In genomic region chr2:24084386-24085375, GRCh38 we compare ENCODE assay signal across 8 cellular contexts. TPM values are rescaled to one million over a fixed set of nuclear protein-coding genes. Genes with fewer than 3 reads are reported as not detected.
DNase-seq lines count a peak whose midpoint lies in the region; ATAC-seq, FAIRE-seq and TF ChIP-seq lines count a peak whose summit lies in the region.

TP53I3 (minus strand) TSS chr2:24084834; CDS start chr2:24084326, 508 bp downstream.

- peak; percentile 91 for DNase-seq in GM12891 (ENCODE audit: insufficient read length, low spot score)
- DNase-seq in NCI-H1105 (lab: John Stamatoyannopoulos, UW): peak; percentile 83
- peak; percentile 63 to 79 (median 74) for DNase-seq in T-helper 1 cell
- peak; percentile 88 for DNase-seq in right atrium auricular region (ENCODE audit: low spot score)
- peak; percentile 74 for DNase-seq in pulmonary artery endothelial cell (ENCODE audit: low read depth, low spot score)
- DNase-seq in urothelium cell line (ENCODE audit: low spot score): peak; percentile 95

- peak within 1 kb of the TSS; percentile 57 for H3K27ac ChIP-seq in angular gyrus (ENCODE audit: low read depth, low read length)
- H3K27ac ChIP-seq in right atrium auricular region: peak within 1 kb of the TSS; percentile 83 to 90

- peak within 1 kb of the TSS; percentile 50 to 63 for H3K4me3 ChIP-seq in right atrium auricular region

- H3K9me3 ChIP-seq in right atrium auricular region: no peaks in the 10 kb centered on the region

- TF ChIP-seq POLR2A in GM12891 (IDR thresholded peaks at IDR 0.05; ENCODE audit: low read depth, low read length): no peak

- FAIRE-seq in GM12891 (lab: Jason Lieb, UNC): no peak
- no peak for FAIRE-seq in urothelium cell line (lab: Jason Lieb, UNC)

- peak; percentile 83 for ATAC-seq in HG02678 (IDR thresholded peaks at IDR 0.05; ENCODE audit: unreplicated experiment)

- H3K27me3 ChIP-seq in right atrium auricular region: no peaks in the 10 kb centered on the region

- peaks cover 6% of the 10 kb centered on the region for H3K36me3 ChIP-seq in right atrium auricular region

- TF ChIP-seq CTCF in right atrium auricular region (IDR thresholded peaks at IDR 0.05): peak; percentile 97 to 98

- H3K4me1 ChIP-seq in right atrium auricular region: peaks cover 0 to 18% of the 10 kb centered on the region in 2 donors

TF ChIP-seq in GM12891, 5 proteins besides CTCF, POLR2A, EP300 and RAD21:
- TF ChIP-seq POU2F2 (IDR thresholded peaks at IDR 0.05; ENCODE audit: low read depth, low read length) (no peak), TAF1 (IDR thresholded peaks at IDR 0.05; ENCODE audit: low read depth, low read length) (peak; percentile 46; the same call in 1 of the 2 replicates)

RNA-seq across cellular contexts. Expression of gene TP53I3, which starts in this region (rescaled TPM):
- polyA plus RNA-seq in GM12891 (2012; ENCODE audit: low read depth, missing spikeins): 12.2 TPM
- 1 to 10 TPM; 8.0 to 8.7 TPM for total RNA-seq in right atrium auricular region
- total RNA-seq in pulmonary artery endothelial cell: 57.5 and 75.2 TPM in 2 replicates

Comparison
In these comparisons a context has a peak if more than half of its experiments do, and no peak if none do; other contexts are left out.
1. Peak in every context shown above with its lines: DNase-seq, ATAC-seq, H3K4me3 ChIP-seq and H3K27ac ChIP-seq.